ENCODE assay signal across 1 cellular context in the genomic region with DNA sequence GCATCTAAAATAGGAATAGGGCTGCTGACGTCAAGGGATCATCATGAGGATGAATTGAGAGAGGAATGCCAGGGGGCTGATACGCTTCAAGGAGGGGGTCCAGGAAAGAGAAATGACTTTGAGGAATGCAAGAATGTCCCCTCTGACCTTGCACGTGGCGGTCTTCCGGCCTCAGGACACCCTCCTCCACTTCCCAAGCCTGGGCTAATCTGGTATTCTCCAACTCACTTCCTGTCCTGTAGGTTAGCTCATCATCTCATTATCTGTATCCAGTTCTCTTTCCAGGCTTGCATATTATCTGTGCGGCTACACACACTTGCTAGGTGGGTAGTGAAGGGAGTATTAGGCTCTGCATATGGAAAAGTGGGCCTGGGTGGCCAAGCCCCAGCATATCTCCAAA.
TF ChIP-seq lines count a peak whose summit lies in the region.

No MANE protein-coding gene starts in this region.

TF ChIP-seq in K562, 482 proteins besides CTCF, POLR2A, EP300 and RAD21 (continued from another document):
- peak; percentile 37; the same call in 1 of the 2 replicates for TF ChIP-seq ARID1B (IDR thresholded peaks at IDR 0.05)
- TF ChIP-seq SPI1 (IDR thresholded peaks at IDR 0.05; ENCODE audit: borderline replicate concordance, low read depth, low read length), result 0 out of 2 replicates have a peak, but pooled peaks have one; percentile 4
- 0 out of 2 replicates have a peak, but pooled peaks have one; percentile 9 for TF ChIP-seq TAL1 (IDR thresholded peaks at IDR 0.05)
- peak; percentile 45; the same call in 1 of the 2 replicates for TF ChIP-seq ETV5 (CRISPR knock-in tag; IDR thresholded peaks at IDR 0.05; ENCODE audit: low read depth)
- TF ChIP-seq CBFA2T2 (conservative IDR thresholded peaks at IDR 0.05), result peak; percentile 38
